Comparison of ENCODE assay signal across 1 cellular context in genomic region chrX:136711147-136711546, GRCh38.
TF ChIP-seq lines count a peak whose summit lies in the region.

No MANE protein-coding gene starts in this region.

TF ChIP-seq in SK-N-SH treated with all-trans-retinoic acid at 6 μM for 48 hours, 23 proteins besides CTCF, POLR2A, EP300 and RAD21 (continued from another document):
- TF ChIP-seq PATZ1 (CRISPR knock-in tag; IDR thresholded peaks at IDR 0.05; ENCODE audit: borderline replicate concordance): no peak
- TF ChIP-seq SNAI2 (CRISPR knock-in tag; IDR thresholded peaks at IDR 0.05): no peak
- TF ChIP-seq ZC3H10 (CRISPR knock-in tag; IDR thresholded peaks at IDR 0.05): no peak
- TF ChIP-seq ZFP3 (CRISPR knock-in tag; IDR thresholded peaks at IDR 0.05): no peak
- TF ChIP-seq ZNF565 (CRISPR knock-in tag; conservative IDR thresholded peaks at IDR 0.05; ENCODE audit: low read depth): no peak
- no peak for TF ChIP-seq TCF4 (CRISPR knock-in tag; IDR thresholded peaks at IDR 0.05; ENCODE audit: borderline replicate concordance)
- TF ChIP-seq GLIS3 (CRISPR knock-in tag; IDR thresholded peaks at IDR 0.05): no peak
- no peak for TF ChIP-seq BACH2 (CRISPR knock-in tag; IDR thresholded peaks at IDR 0.05; ENCODE audit: borderline replicate concordance)
- TF ChIP-seq OSR1 (CRISPR knock-in tag; IDR thresholded peaks at IDR 0.05): no peak
- TF ChIP-seq ESRRG (CRISPR knock-in tag; IDR thresholded peaks at IDR 0.05): no peak
- no peak for TF ChIP-seq ZNF70 (CRISPR knock-in tag; IDR thresholded peaks at IDR 0.05)
- TF ChIP-seq ISL1 (CRISPR knock-in tag; IDR thresholded peaks at IDR 0.05): no peak
- TF ChIP-seq, protein P1, sequence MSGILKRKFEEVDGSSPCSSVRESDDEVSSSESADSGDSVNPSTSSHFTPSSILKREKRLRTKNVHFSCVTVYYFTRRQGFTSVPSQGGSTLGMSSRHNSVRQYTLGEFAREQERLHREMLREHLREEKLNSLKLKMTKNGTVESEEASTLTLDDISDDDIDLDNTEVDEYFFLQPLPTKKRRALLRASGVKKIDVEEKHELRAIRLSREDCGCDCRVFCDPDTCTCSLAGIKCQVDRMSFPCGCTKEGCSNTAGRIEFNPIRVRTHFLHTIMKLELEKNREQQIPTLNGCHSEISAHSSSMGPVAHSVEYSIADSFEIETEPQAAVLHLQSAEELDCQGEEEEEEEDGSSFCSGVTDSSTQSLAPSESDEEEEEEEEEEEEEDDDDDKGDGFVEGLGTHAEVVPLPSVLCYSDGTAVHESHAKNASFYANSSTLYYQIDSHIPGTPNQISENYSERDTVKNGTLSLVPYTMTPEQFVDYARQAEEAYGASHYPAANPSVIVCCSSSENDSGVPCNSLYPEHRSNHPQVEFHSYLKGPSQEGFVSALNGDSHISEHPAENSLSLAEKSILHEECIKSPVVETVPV (CRISPR knock-in tag; IDR thresholded peaks at IDR 0.05): no peak
- no peak for TF ChIP-seq CSDC2 (CRISPR knock-in tag; IDR thresholded peaks at IDR 0.05)
- no peak for TF ChIP-seq ARNTL (CRISPR knock-in tag; IDR thresholded peaks at IDR 0.05; ENCODE audit: borderline replicate concordance, low read depth)
- no peak for TF ChIP-seq TOX (CRISPR knock-in tag; IDR thresholded peaks at IDR 0.05; ENCODE audit: borderline replicate concordance)
